Comparison of ENCODE assay signal across 8 cellular contexts in the genomic region with DNA sequence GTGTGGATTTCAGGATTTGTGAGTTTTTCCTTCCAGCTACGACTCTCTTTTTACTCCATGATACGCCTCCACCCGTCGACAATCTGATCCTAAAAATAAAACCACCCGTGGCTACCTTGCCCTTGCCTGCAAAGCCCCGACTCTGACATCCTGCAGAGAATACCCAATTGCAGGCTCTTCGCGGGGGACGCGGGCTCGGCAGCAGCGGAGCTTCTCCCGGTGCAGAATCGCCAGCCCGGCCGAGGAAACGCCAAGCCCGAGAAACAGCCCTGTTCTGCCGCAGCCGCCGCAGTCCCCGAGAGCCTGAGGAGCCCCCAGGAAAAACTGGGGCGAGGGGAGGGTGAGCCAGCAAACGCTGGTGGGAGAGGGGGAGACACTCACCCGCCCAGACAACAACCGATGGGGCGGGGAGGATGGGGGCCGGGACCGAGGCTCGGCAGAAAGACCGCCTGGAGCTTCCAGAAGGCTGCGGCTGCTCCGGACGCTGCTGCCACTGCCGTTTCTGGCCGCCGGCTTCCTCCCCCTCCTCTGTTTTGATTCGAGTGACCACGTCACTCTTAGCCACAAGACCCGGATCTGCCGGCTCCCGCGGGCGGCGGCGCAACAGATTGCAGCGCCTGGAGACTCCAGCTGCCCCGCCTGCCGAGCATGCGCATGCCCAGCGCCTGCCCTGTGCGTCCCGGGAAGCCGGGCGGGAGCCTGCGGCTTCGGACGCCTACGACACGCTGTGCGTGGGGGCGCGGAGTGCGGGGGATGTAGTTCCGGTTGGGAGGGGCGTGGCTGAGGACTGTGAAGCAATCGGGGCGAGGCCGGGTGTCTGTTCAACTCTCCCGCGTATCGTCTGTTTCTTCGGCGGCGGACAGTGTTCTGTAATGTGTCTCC. TPM values are rescaled to one million over a fixed set of nuclear protein-coding genes. Genes with fewer than 3 reads are reported as not detected.
DNase-seq lines count a peak whose midpoint lies in the region; ATAC-seq, FAIRE-seq and TF ChIP-seq lines count a peak whose summit lies in the region.

A gene (minus strand): TSS at position 508 of the 882 bp plus-strand sequence. CDS start 33,720 bp downstream, outside the sequence.

- peaks cover 0 to 12% (median 3%) of the 10 kb centered on the region in 9 donors for H3K36me3 ChIP-seq in heart left ventricle

- H3K4me3 ChIP-seq in heart left ventricle, result peak within 1 kb of the TSS; percentile 70 to 97 (median 78)

- CTCF ChIA-PET in T-cell (lab: Charles Lee), result interaction anchor here (0.8 to 1.6 kb wide), 4 partner anchors 59 to 340 kb away, joined by 3 to 5 read pairs (median 5); a partner anchor contains a TSS

- H3K27me3 Mint-ChIP-seq in T-cell (no peaks in the 10 kb centered on the region), type B pancreatic cell (no peaks in the 10 kb centered on the region)

- intact Hi-C loops in heart left ventricle (cut with DNase I), result loop anchor here (1.0 to 10.0 kb wide), 12 partner anchors 59 to 419 kb away; a partner anchor contains a TSS
- intact Hi-C loops in posterior cingulate gyrus (cut with DNase I), result loop anchor here (1.0 to 5.0 kb wide), 4 partner anchors 60 to 338 kb away; a partner anchor contains a TSS

- ATAC-seq in HG02763 (IDR thresholded peaks at IDR 0.05; ENCODE audit: unreplicated experiment) (peak; percentile 82), T-cell (replicated peaks in 1 of 4) (peak; percentile 81 to 84 (median 83)), heart left ventricle (peak; percentile 97 to 99 (median 98))

- H3K4me3 Mint-ChIP-seq in T-cell (peak within 1 kb of the TSS; percentile 90 to 93 (median 93)), type B pancreatic cell (peak within 1 kb of the TSS; percentile 91)

- H3K4me1 Mint-ChIP-seq in T-cell (peaks cover 42 to 47% (median 43%) of the 10 kb centered on the region in 3 donors), type B pancreatic cell (ENCODE audit: unreplicated experiment) (peaks cover 23% of the 10 kb centered on the region)

- DNase-seq in GM12891 (ENCODE audit: insufficient read length, low spot score) (peak; percentile 75), NCI-H1436 (lab: John Stamatoyannopoulos, UW) (peak; percentile 96), T-cell (peak; percentile 70 to 89 (median 80)), amniotic epithelial cell (ENCODE audit: low read depth) (peak; percentile 97), heart left ventricle (peak; percentile 98 to 99 (median 99)), posterior cingulate gyrus (peak; percentile 98 to 100 (median 98)), type B pancreatic cell (ENCODE audit: extremely low spot score, unreplicated experiment) (peak; percentile 99)

- TF ChIP-seq CTCF in heart left ventricle (IDR thresholded peaks at IDR 0.05) (peak in 6 of 12 donors; percentile 14 to 33 (median 16)), type B pancreatic cell (conservative IDR thresholded peaks at IDR 0.05) (peak; percentile 26)

- H3K27ac ChIP-seq in heart left ventricle, result peak within 1 kb of the TSS; percentile 87 to 99 (median 96)

- TF ChIP-seq POLR2A in GM12891 (IDR thresholded peaks at IDR 0.05; ENCODE audit: low read depth, low read length) (peak; percentile 90), heart left ventricle (IDR thresholded peaks at IDR 0.05) (peak; percentile 82 to 98)

- peak within 1 kb of the TSS; percentile 90 to 95 for H3K27ac Mint-ChIP-seq in T-cell
- peak within 1 kb of the TSS; percentile 93 for H3K27ac Mint-ChIP-seq in type B pancreatic cell

- POLR2A ChIA-PET in T-cell (lab: Charles Lee), result interaction anchor here (0.5 to 1.2 kb wide), 4 partner anchors 87 to 295 kb away, joined by 3 to 4 read pairs (median 3); a partner anchor contains a TSS

- H3K4me1 ChIP-seq in heart left ventricle, result peaks cover 0 to 43% (median 18%) of the 10 kb centered on the region in 12 donors

- H3K9me3 Mint-ChIP-seq in T-cell, result no peaks in the 10 kb centered on the region
- H3K9me3 Mint-ChIP-seq in type B pancreatic cell, result no peaks in the 10 kb centered on the region

- 0 to 1% (median 0%) methylated on average over 28 to 75 of the region's 75 CpGs for WGBS in heart left ventricle, 4 donors

- no peaks in the 10 kb centered on the region for H3K9me3 ChIP-seq in heart left ventricle

- no peaks in the 10 kb centered on the region for H3K27me3 ChIP-seq in heart left ventricle

- H3K36me3 Mint-ChIP-seq in T-cell (no peaks in the 10 kb centered on the region), type B pancreatic cell (no peaks in the 10 kb centered on the region)

- FAIRE-seq in GM12891 (lab: Jason Lieb, UNC), result peak; percentile 98

TF ChIP-seq in GM12891, 5 proteins besides CTCF, POLR2A, EP300 and RAD21:
- peak; percentile 75 for TF ChIP-seq TAF1 (IDR thresholded peaks at IDR 0.05; ENCODE audit: low read depth, low read length)
- peak; percentile 76; the same call in 1 of the 2 replicates for TF ChIP-seq POLR2AphosphoS5 (IDR thresholded peaks at IDR 0.05; ENCODE audit: low read depth, low read length)
- TF ChIP-seq SPI1 (IDR thresholded peaks at IDR 0.05; ENCODE audit: low read depth, low read length), result 0 out of 2 replicates have a peak, but pooled peaks have one; percentile 3
- no peak for TF ChIP-seq PAX5 (IDR thresholded peaks at IDR 0.05; ENCODE audit: insufficient read depth, low read length, severe bottlenecking)
- no peak; the same call in none of the 2 replicates for TF ChIP-seq POU2F2 (IDR thresholded peaks at IDR 0.05; ENCODE audit: low read depth, low read length)

RNA-seq across cellular contexts. Expression of the gene that starts here (rescaled TPM):
- polyA plus RNA-seq in GM12891 (2012; ENCODE audit: low read depth, missing spikeins), result 99.2 TPM
- total RNA-seq in T-cell (10 to 100 TPM in 3 of 5 donors, 1 to 10 TPM in 2; 4.8 to 17.2 (median 15.5) TPM), heart left ventricle (10 to 100 TPM in 8 of 9 donors, 1 to 10 TPM in 1; 7.1 to 24.8 (median 11.9) TPM), type B pancreatic cell (ENCODE audit: low replicate concordance) (32.0 and 32.1 TPM in 2 replicates)
- polyA plus RNA-seq in heart left ventricle, result 1 to 10 TPM; 3.0 to 6.4 TPM

Comparison
In these comparisons a context has a peak if more than half of its experiments do, and no peak if none do; other contexts are left out.
1. Peak in every context shown above with its lines: DNase-seq, ATAC-seq, H3K4me3 ChIP-seq and H3K27ac ChIP-seq.